9 cellular contexts compared by ENCODE assay signal in the genomic region with DNA sequence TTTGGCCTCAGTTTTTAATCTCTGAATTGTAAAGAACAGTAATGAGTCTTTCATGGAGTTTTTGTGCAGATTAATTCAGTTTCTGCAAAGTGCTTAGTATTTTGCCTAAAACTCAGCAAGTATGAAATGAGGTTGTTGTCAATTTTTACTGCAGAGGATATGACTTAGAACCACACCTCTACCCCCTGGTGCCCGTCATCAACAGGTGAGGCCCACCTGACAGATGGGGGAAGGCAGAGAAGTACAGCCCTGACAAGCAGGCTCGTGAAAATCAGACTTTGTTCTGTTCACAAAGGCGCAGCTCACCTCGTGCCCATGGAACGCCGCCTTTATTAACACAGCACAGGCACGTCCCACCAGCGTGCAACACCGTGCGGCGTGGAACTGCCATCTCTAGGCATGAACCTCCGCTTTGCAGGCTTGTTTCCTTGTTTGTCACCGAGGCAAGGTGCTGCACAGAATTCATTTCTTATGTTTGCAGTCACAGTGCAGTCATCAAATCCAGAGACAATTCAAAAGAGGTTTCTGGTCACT.
DNase-seq lines count a peak whose midpoint lies in the region; ATAC-seq and TF ChIP-seq lines count a peak whose summit lies in the region.
"Had no signal": no experiment of that assay in that cellular context is flagged by ENCODE, and none has a peak within 500 bp of the region (broad histone marks: within the 10 kb centered on the region; RNA-seq: fewer than 3 reads in every experiment).

No MANE protein-coding gene starts in this region.

- TF ChIP-seq CTCF in AG04449 (IDR thresholded peaks at IDR 0.05; ENCODE audit: insufficient read depth, low read length, missing control alignments) (no peak), HEK293 (tag by site-specific recombination; IDR thresholded peaks at IDR 0.05) (no peak), nephron progenitor cell (IDR thresholded peaks at IDR 0.05) (no peak)

- POLR2A ChIA-PET in AG04449 (lab: Yijun Ruan, JAX), result interaction anchor here (1.0 kb wide), 1 partner anchor 13 kb away, joined by 5 read pairs; the partner anchor contains the start of gene CYP4V2
- POLR2A ChIA-PET in HEK293 (lab: Yijun Ruan, JAX), result interaction anchor here (1.2 kb wide), 1 partner anchor 110 kb away, joined by 3 read pairs; no protein-coding TSS in a partner anchor

- CTCF ChIA-PET in AG04449 (lab: Yijun Ruan, JAX) (no interaction called here), HEK293 (lab: Yijun Ruan, JAX) (no interaction called here)

- DNase-seq in AG04449 (ENCODE audit: low read depth, low spot score) (no peak), memory B cell (ENCODE audit: low spot score in 2 of 2) (no peak), germinal center (ENCODE audit: low spot score) (no peak), nephron progenitor cell (no peak), NCI-H69 (lab: John Stamatoyannopoulos, UW) (no peak), kidney glomerular epithelial cell (lab: John Stamatoyannopoulos, UW) (no peak)
- DNase-seq in central memory CD8-positive, alpha-beta T cell (ENCODE audit: low spot score in 2 of 2), result no peak
- DNase-seq: NCI-H1694 had no signal

- no peak for ATAC-seq in central memory CD8-positive, alpha-beta T cell (replicated peaks; ENCODE audit: extremely low read depth, poor library complexity, severe bottlenecking)
- ATAC-seq in memory B cell (ENCODE audit: low read depth), result no peak

- H3K4me3 ChIP-seq in AG04449 (ENCODE audit: low read depth, low read length) (peak overlapping the region; percentile 20), HEK293 (ENCODE audit: low read depth, low read length) (peak overlapping the region; percentile 42)

- peak overlapping the region; percentile 44; the same call in 1 of the 2 replicates for H3K27ac ChIP-seq in HEK293 (ENCODE audit: extremely low read depth, low read depth, low read length)

- H3K9me3 ChIP-seq in HEK293 (ENCODE audit: control insufficient read depth, insufficient read depth, low read depth, low read length), result no peaks in the 10 kb centered on the region

- H3K36me3 ChIP-seq in HEK293 (ENCODE audit: control insufficient read depth in 2 of 2, insufficient read depth in 1 of 2, low read length in 2 of 2), result peaks cover 0 to 24% of the 10 kb centered on the region in 2 experiments; a peak in 1 of 3 replicates

- H3K9me3 Mint-ChIP-seq in central memory CD8-positive, alpha-beta T cell, result peaks cover 4% of the 10 kb centered on the region
- H3K9me3 Mint-ChIP-seq in memory B cell (peaks cover 1% of the 10 kb centered on the region), nephron progenitor cell (peaks cover 20% of the 10 kb centered on the region)

- peak overlapping the region; percentile 58 for H3K27ac Mint-ChIP-seq in central memory CD8-positive, alpha-beta T cell (ENCODE audit: low read depth)
- H3K27ac Mint-ChIP-seq in memory B cell (peak overlapping the region; percentile 5), nephron progenitor cell (no peak overlapping the region)

- no peaks in the 10 kb centered on the region; the same call in 1 of the 2 replicates for H3K4me1 ChIP-seq in HEK293 (ENCODE audit: control insufficient read depth, insufficient read depth, low read length)

- peaks cover 7% of the 10 kb centered on the region for H3K36me3 Mint-ChIP-seq in central memory CD8-positive, alpha-beta T cell (ENCODE audit: insufficient read depth)
- peaks cover 14% of the 10 kb centered on the region for H3K36me3 Mint-ChIP-seq in memory B cell
- peaks cover 15% of the 10 kb centered on the region for H3K36me3 Mint-ChIP-seq in nephron progenitor cell (ENCODE audit: low read depth)

- no peaks in the 10 kb centered on the region for H3K27me3 Mint-ChIP-seq in central memory CD8-positive, alpha-beta T cell
- H3K27me3 Mint-ChIP-seq in memory B cell (no peaks in the 10 kb centered on the region), nephron progenitor cell (ENCODE audit: low read depth, poor library complexity) (no peaks in the 10 kb centered on the region)

- peak overlapping the region; percentile 52 for H3K4me3 Mint-ChIP-seq in central memory CD8-positive, alpha-beta T cell
- H3K4me3 Mint-ChIP-seq in memory B cell (peak overlapping the region; percentile 9), nephron progenitor cell (no peak overlapping the region)

- H3K4me1 Mint-ChIP-seq in central memory CD8-positive, alpha-beta T cell, result peaks cover 17% of the 10 kb centered on the region
- H3K4me1 Mint-ChIP-seq in memory B cell, result peaks cover 14% of the 10 kb centered on the region
- H3K4me1 Mint-ChIP-seq in nephron progenitor cell, result peaks cover 21% of the 10 kb centered on the region

TF ChIP-seq in HEK293, 187 proteins besides CTCF, POLR2A, EP300 and RAD21:
- TF ChIP-seq SCRT2 (tag by site-specific recombination; IDR thresholded peaks at IDR 0.05) (peak; percentile 87), ZNF433 (tag by site-specific recombination; IDR thresholded peaks at IDR 0.05; ENCODE audit: low read depth) (no peak), ZSCAN30 (tag by site-specific recombination; IDR thresholded peaks at IDR 0.05) (no peak), ZNF600 (tag by site-specific recombination; IDR thresholded peaks at IDR 0.05) (no peak), SALL2 (tag by site-specific recombination; IDR thresholded peaks at IDR 0.05; ENCODE audit: borderline replicate concordance) (no peak), SCRT1 (tag by site-specific recombination; IDR thresholded peaks at IDR 0.05; ENCODE audit: borderline replicate concordance) (peak; percentile 82), ZNF549 (tag by site-specific recombination; IDR thresholded peaks at IDR 0.05) (no peak)
- TF ChIP-seq, protein P1, sequence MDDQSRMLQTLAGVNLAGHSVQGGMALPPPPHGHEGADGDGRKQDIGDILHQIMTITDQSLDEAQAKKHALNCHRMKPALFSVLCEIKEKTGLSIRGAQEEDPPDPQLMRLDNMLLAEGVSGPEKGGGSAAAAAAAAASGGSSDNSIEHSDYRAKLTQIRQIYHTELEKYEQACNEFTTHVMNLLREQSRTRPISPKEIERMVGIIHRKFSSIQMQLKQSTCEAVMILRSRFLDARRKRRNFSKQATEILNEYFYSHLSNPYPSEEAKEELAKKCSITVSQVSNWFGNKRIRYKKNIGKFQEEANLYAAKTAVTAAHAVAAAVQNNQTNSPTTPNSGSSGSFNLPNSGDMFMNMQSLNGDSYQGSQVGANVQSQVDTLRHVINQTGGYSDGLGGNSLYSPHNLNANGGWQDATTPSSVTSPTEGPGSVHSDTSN (CRISPR knock-in tag; IDR thresholded peaks at IDR 0.05), result no peak
